ENCODE assay signal across 11 cellular contexts in the genomic region with DNA sequence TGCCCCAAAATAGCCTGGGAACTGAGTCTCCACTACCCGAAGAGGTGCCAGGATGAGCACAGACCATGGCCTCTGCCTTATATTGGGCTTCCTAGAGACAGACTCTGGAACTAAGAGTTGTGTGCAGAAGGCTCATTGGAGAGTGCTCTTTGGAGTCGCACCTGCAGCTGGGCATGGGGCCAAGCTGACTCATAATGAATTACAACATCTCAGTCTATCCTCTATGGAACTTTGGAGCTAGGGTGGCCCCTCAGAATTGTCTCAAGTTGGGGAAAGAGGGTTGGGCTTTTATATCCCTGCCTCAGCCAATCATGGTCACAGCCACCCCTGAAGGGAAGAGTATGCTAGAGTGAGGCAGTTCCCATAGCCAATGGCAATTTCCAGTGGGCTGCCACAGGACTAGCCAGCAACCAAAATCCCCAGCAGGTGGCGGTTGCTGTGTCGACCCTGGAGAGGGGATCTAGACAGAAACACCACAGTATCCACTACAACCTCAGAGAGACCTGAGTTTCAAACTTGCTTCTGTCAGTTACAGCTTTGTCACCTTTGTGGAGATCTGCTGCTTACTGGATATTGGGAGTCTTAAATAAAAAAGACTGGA.
DNase-seq lines count a peak whose midpoint lies in the region; ATAC-seq and TF ChIP-seq lines count a peak whose summit lies in the region.
"Had no signal": no experiment of that assay in that cellular context is flagged by ENCODE, and none has a peak within 500 bp of the region (broad histone marks: within the 10 kb centered on the region; RNA-seq: fewer than 3 reads in every experiment).

No MANE protein-coding gene starts in this region.

- no peak for TF ChIP-seq RAD21 in HCT116 (IDR thresholded peaks at IDR 0.05; ENCODE audit: low read depth)

- H3K36me3 ChIP-seq in HCT116 (ENCODE audit: control insufficient read depth in 1 of 2, insufficient read depth in 2 of 2, low read length in 2 of 2), result no peaks in the 10 kb centered on the region

- ATAC-seq in HCT116, result no peak
- no peak for ATAC-seq in GM18867 (IDR thresholded peaks at IDR 0.05; ENCODE audit: unreplicated experiment)
- ATAC-seq: stimulated activated naive CD8-positive, alpha-beta T cell treated with anti-CD3 and anti-CD28 coated beads, Interleukin-15, Interleukin-2, amounts not matched to agents 100 U/mL and 50 U/mL, for 24 hours had no signal

- H2AFZ ChIP-seq in HCT116 (ENCODE audit: low read depth, low read length, poor library complexity, severe bottlenecking), result no peak overlapping the region

- no peak overlapping the region for H3K4me3 ChIP-seq in HCT116 (replicated peaks in 1 of 2; ENCODE audit: low read depth in 1 of 2, low read length in 2 of 2)
- H3K4me3 ChIP-seq: SK-N-MC had no signal

- DNase-seq in Daoy (ENCODE audit: low read depth) (peak; percentile 19), HCT116 (ENCODE audit: low read depth, low spot score) (no peak), SHP77 treated with DMSO at 0.1 percent for 48 hours (lab: John Stamatoyannopoulos, UW) (peak; percentile 47), kidney tubule cell (ENCODE audit: low spot score) (peak; percentile 51), posterior cingulate gyrus (no peak), SK-N-DZ (ENCODE audit: low spot score) (no peak)
- DNase-seq: activated naive CD4-positive, alpha-beta T cell treated with Interleukin-2 at 50 U/mL for 16 hours; CD4-positive, CD25-positive, alpha-beta regulatory T cell; stimulated activated naive CD8-positive, alpha-beta T cell treated with anti-CD3 and anti-CD28 coated beads, Interleukin-15, Interleukin-2, amounts not matched to agents 100 U/mL and 50 U/mL, for 24 hours had no signal

- BruUV-seq in HCT116 (replicated peaks; lab: Mats Ljungman, UMichigan), result no TSS peak

- POLR2A ChIA-PET in HCT116 (lab: Charles Lee), result no interaction called here

- H3K9me2 ChIP-seq in HCT116 (ENCODE audit: insufficient read depth), result no peaks in the 10 kb centered on the region

- H3K9ac ChIP-seq in HCT116 (ENCODE audit: low read length), result no peak overlapping the region

- intact Hi-C loops in HCT116 (cut with micrococcal nuclease) (no loop called here), posterior cingulate gyrus (cut with DNase I) (no loop called here)

- no peak overlapping the region for H3K27ac ChIP-seq in HCT116 (ENCODE audit: low read depth, low read length)
- H3K27ac ChIP-seq: SK-N-MC had no signal

- no peaks in the 10 kb centered on the region for H3K9me3 ChIP-seq in HCT116 (ENCODE audit: control insufficient read depth in 1 of 2, insufficient read depth in 1 of 2, low read depth in 1 of 2, low read length in 2 of 2)

- CTCF ChIA-PET in HCT116 (lab: Charles Lee), result no interaction called here

- TF ChIP-seq CTCF in HCT116 (IDR thresholded peaks at IDR 0.05 in 2 of 3, conservative IDR thresholded peaks at IDR 0.05 in 1 of 3; ENCODE audit: borderline replicate concordance in 1 of 3, insufficient read depth in 1 of 3, low read depth in 2 of 3, low read length in 2 of 3), result peak in 2 of 3 experiments; percentile 21 to 47; a peak in 2 of 6 replicates

- no peak for TF ChIP-seq POLR2A in HCT116 (IDR thresholded peaks at IDR 0.05; ENCODE audit: borderline replicate concordance, extremely low read depth, insufficient read depth, insufficient read length)

- H3K4me2 ChIP-seq in HCT116 (ENCODE audit: low read length), result no peak overlapping the region

- H3K4me1 ChIP-seq in HCT116 (ENCODE audit: control insufficient read depth in 1 of 2, insufficient read depth in 2 of 2, low read length in 2 of 2), result peaks cover 3 to 13% of the 10 kb centered on the region in 2 experiments; a peak in 2 of 4 replicates

- H4K20me1 ChIP-seq in HCT116 (ENCODE audit: insufficient read depth), result no peaks in the 10 kb centered on the region; the same call in 1 of the 2 replicates

- RAD21 ChIA-PET in HCT116 (lab: Charles Lee; ENCODE audit: low non-redundant PET in 1 of 2, low total read pairs in 2 of 2, uncharacterized antibody in 2 of 2, unreplicated experiment in 2 of 2), result no interaction called here

- no peaks in the 10 kb centered on the region for H3K79me2 ChIP-seq in HCT116 (ENCODE audit: insufficient read depth, low read length)

- H3K27me3 ChIP-seq in HCT116 (ENCODE audit: insufficient read depth, low read length), result peaks cover 35% of the 10 kb centered on the region; the same call in 1 of the 2 replicates

TF ChIP-seq in HCT116, 20 proteins besides CTCF, POLR2A, EP300 and RAD21:
- TF ChIP-seq CBX3 (IDR thresholded peaks at IDR 0.05; ENCODE audit: low read depth) (no peak), MAX (IDR thresholded peaks at IDR 0.05) (no peak), SP1 (IDR thresholded peaks at IDR 0.05; ENCODE audit: low read depth) (no peak), FOSL1 (IDR thresholded peaks at IDR 0.05; ENCODE audit: low read depth) (peak; percentile 24; the same call in 1 of the 2 replicates), ZFX (IDR thresholded peaks at IDR 0.05) (no peak), ATF3 (IDR thresholded peaks at IDR 0.05) (no peak), CEBPB (IDR thresholded peaks at IDR 0.05; ENCODE audit: low read depth) (peak; percentile 77), POLR2AphosphoS5 (IDR thresholded peaks at IDR 0.05; ENCODE audit: low read depth, low read length) (no peak)
TF ChIP-seq in HCT116: peak in this region for 2.

Comparison
In these comparisons a context has a peak if more than half of its experiments do, and no peak if none do; other contexts are left out.
1. DNase-seq: peak in Daoy (single experiment), SHP77 treated with DMSO at 0.1 percent for 48 hours (single experiment) and kidney tubule cell (single experiment); none in HCT116 (single experiment), posterior cingulate gyrus (0 of 10) and SK-N-DZ (single experiment).